ENCODE assay signal across 24 cellular contexts in genomic region chr10:86074294-86074693, GRCh38.
"Had no signal": no experiment of that assay in that cellular context is flagged by ENCODE, and none has a peak within 500 bp of the region (broad histone marks: within the 10 kb centered on the region; RNA-seq: fewer than 3 reads in every experiment).

No MANE protein-coding gene starts in this region.

- H3K27ac Mint-ChIP-seq: dendritic cell treated with granulocyte-macrophage colony-stimulating factor and Interleukin-4, amounts not matched to agents 40 ng/mL and 50 ng/mL, for 4 days; effector memory CD8-positive, alpha-beta T cell; endodermal cell had no signal

- H3K9me3 Mint-ChIP-seq: dendritic cell treated with granulocyte-macrophage colony-stimulating factor and Interleukin-4, amounts not matched to agents 40 ng/mL and 50 ng/mL, for 4 days; endodermal cell had no signal

- FAIRE-seq: endometrium, islet of Langerhans had no signal

- DNase-seq: colonic mucosa; cortex of kidney; effector CD8-positive, alpha-beta T cell; effector memory CD8-positive, alpha-beta T cell; erythroblast; esophagus squamous epithelium; foreskin fibroblast; foreskin melanocyte; gastrocnemius medialis; glutamatergic neuron; heart right ventricle; hippocampal formation; left cardiac atrium; left lung; left ventricle myocardium superior; lower lobe of right lung; mesendoderm; midbrain had no signal

- H3K4me3 ChIP-seq: colonic mucosa, esophagus squamous epithelium, gastrocnemius medialis, heart right ventricle, left lung, lower lobe of right lung had no signal

- H3K36me3 ChIP-seq: colonic mucosa, esophagus squamous epithelium, gastrocnemius medialis, heart right ventricle, left lung, lower lobe of right lung had no signal

- H3K9me3 ChIP-seq: colonic mucosa, esophagus squamous epithelium, gastrocnemius medialis, heart right ventricle, left lung, lower lobe of right lung had no signal

- H3K27me3 ChIP-seq: colonic mucosa, esophagus squamous epithelium, gastrocnemius medialis, left lung had no signal

- H3K4me1 ChIP-seq: colonic mucosa, esophagus squamous epithelium, gastrocnemius medialis, left lung, lower lobe of right lung had no signal

- H3K27me3 Mint-ChIP-seq: dendritic cell treated with granulocyte-macrophage colony-stimulating factor and Interleukin-4, amounts not matched to agents 40 ng/mL and 50 ng/mL, for 4 days had no signal

- ATAC-seq: effector memory CD8-positive, alpha-beta T cell; esophagus mucosa; gastrocnemius medialis; heart right ventricle; left cardiac atrium; left lung; left ventricle myocardium superior; lower lobe of right lung had no signal

- H3K27ac ChIP-seq: colonic mucosa, epithelial cell of prostate, esophagus squamous epithelium, gastrocnemius medialis, heart right ventricle, left lung, lower lobe of right lung had no signal

- H3K4me3 Mint-ChIP-seq: dendritic cell treated with granulocyte-macrophage colony-stimulating factor and Interleukin-4, amounts not matched to agents 40 ng/mL and 50 ng/mL, for 4 days; effector memory CD8-positive, alpha-beta T cell; endodermal cell had no signal
